14 cellular contexts compared by ENCODE assay signal in genomic region chr22:46844606-46845210, GRCh38.
DNase-seq lines count a peak whose midpoint lies in the region; ATAC-seq and TF ChIP-seq lines count a peak whose summit lies in the region.
"Had no signal": no experiment of that assay in that cellular context is flagged by ENCODE, and none has a peak within 500 bp of the region (broad histone marks: within the 10 kb centered on the region; RNA-seq: fewer than 3 reads in every experiment).

No MANE protein-coding gene starts in this region.

- ATAC-seq in HG03520 (IDR thresholded peaks at IDR 0.05; ENCODE audit: unreplicated experiment) (no peak), GM21360 (IDR thresholded peaks at IDR 0.05; ENCODE audit: unreplicated experiment) (no peak)
- ATAC-seq: activated T-cell treated with anti-CD3 and anti-CD28 coated beads, Interleukin-2, amount 50 U/mL, for 72 hours had no signal

- H3K4me3 ChIP-seq in breast epithelium (peak overlapping the region; percentile 31 to 38 (median 33)), skeletal muscle satellite cell (ENCODE audit: low read length) (peak overlapping the region; percentile 14)
- H3K4me3 ChIP-seq: transverse colon had no signal

- intact Hi-C loops in breast epithelium (cut with DNase I; ENCODE audit: low total_unique reads): no loop called here

- H3K27me3 ChIP-seq in breast epithelium (no peaks in the 10 kb centered on the region), layer of hippocampus (ENCODE audit: control insufficient read depth, insufficient read depth, low read length) (no peaks in the 10 kb centered on the region), skeletal muscle satellite cell (ENCODE audit: control insufficient read depth, insufficient read depth, low read length) (no peaks in the 10 kb centered on the region)
- H3K27me3 ChIP-seq: neutrophil, transverse colon had no signal

- H3K4me2 ChIP-seq in skeletal muscle satellite cell (ENCODE audit: low read length): peak overlapping the region; percentile 74

- peak; percentile 28 for DNase-seq in COLO829 (ENCODE audit: low spot score)
- no peak for DNase-seq in breast epithelium (ENCODE audit: low spot score in 2 of 2)
- no peak for DNase-seq in AG20443 (ENCODE audit: low spot score)
- DNase-seq in activated naive CD4-positive, alpha-beta T cell (lab: John Stamatoyannopoulos, UW): no peak
- DNase-seq: activated CD4-positive, alpha-beta T cell treated with anti-CD3 and anti-CD28 coated beads, Interleukin-2, amount 50 U/mL, for 1 hour; activated T-cell treated with anti-CD3 and anti-CD28 coated beads, Interleukin-2, amount 50 U/mL, for 72 hours; DND-41; SHP77; transverse colon had no signal

- TF ChIP-seq CTCF in breast epithelium (IDR thresholded peaks at IDR 0.05): no peak

- H3K27ac ChIP-seq in breast epithelium (peak overlapping the region in 1 of 2 donors; percentile 38), layer of hippocampus (ENCODE audit: low read depth, low read length) (peak overlapping the region; percentile 5)
- H3K27ac ChIP-seq: neutrophil, transverse colon had no signal

- H3K9me3 ChIP-seq in breast epithelium (no peaks in the 10 kb centered on the region), skeletal muscle satellite cell (replicated peaks; ENCODE audit: low read length) (no peaks in the 10 kb centered on the region)
- H3K9me3 ChIP-seq: neutrophil, transverse colon had no signal

- no peak for TF ChIP-seq POLR2A in breast epithelium (IDR thresholded peaks at IDR 0.05)

- H3K36me3 ChIP-seq in breast epithelium: no peaks in the 10 kb centered on the region
- no peaks in the 10 kb centered on the region for H3K36me3 ChIP-seq in skeletal muscle satellite cell (ENCODE audit: insufficient read depth, low read length)
- H3K36me3 ChIP-seq: transverse colon had no signal

- H3K4me1 ChIP-seq in breast epithelium (no peaks in the 10 kb centered on the region), skeletal muscle satellite cell (ENCODE audit: control insufficient read depth, insufficient read depth, low read length) (peaks cover 46% of the 10 kb centered on the region)

- peak overlapping the region; percentile 60 for H3K9ac ChIP-seq in skeletal muscle satellite cell (ENCODE audit: low read depth, low read length)
